Comparison of ENCODE assay signal across 16 cellular contexts in the genomic region with DNA sequence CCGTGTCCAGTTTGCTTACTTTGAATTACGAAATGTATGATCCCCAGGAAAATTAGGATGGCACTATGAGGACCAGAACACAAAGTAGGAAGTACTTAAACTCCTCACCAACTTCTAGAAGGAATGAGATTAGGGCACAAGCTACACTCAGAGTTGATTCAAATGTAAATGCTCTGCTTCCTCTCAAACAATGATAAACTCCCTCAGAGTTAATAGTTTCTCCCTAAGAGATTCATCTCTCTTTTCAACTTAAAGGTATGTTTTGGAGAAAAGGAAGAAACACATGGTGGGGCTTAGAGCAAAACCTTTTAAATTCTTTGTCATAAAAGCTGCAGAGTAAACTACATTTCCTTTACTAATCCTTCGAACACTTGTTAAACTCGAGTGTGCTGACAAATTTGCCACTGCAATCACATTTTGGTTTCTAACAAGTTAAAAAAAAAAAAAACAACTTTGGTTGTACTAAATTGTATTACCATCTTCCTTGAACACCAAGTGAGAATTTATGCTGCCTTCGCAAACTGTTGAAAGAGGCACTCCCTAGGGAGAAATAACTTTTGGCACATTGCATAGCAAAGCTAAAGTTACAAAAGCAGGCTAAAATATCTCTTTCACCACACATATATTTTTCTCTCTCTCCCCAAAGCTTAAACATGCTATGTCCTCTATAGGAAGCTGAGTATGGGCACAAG.
DNase-seq lines count a peak whose midpoint lies in the region; ATAC-seq and TF ChIP-seq lines count a peak whose summit lies in the region.
"Had no signal": no experiment of that assay in that cellular context is flagged by ENCODE, and none has a peak within 500 bp of the region (broad histone marks: within the 10 kb centered on the region; RNA-seq: fewer than 3 reads in every experiment).

No MANE protein-coding gene starts in this region.

- TF ChIP-seq POLR2A in transverse colon (IDR thresholded peaks at IDR 0.05), result no peak

- intact Hi-C loops in transverse colon (cut with DNase I; ENCODE audit: low total_unique reads), result no loop called here

- no peak overlapping the region for H2AFZ ChIP-seq in hepatocyte

- H3K9me3 Mint-ChIP-seq in neural crest cell, result no peaks in the 10 kb centered on the region
- H3K9me3 Mint-ChIP-seq in activated naive CD4-positive, alpha-beta T cell treated with anti-CD3 and anti-CD28 coated beads, Interleukin-2, amount 10 ng/mL, durations not matched to agents 7 days and 5 days, result no peaks in the 10 kb centered on the region
- H3K9me3 Mint-ChIP-seq: activated CD4-positive, alpha-beta memory T cell treated with anti-CD3 and anti-CD28 coated beads, Interleukin-2, amount 10 ng/mL, durations not matched to agents 7 days and 5 days; activated T-helper 1 cell treated with anti-CD3 and anti-CD28 coated beads, Interleukin-12 subunit alpha, Interleukin-12 subunit beta, Interleukin-2, Interleukin-4 antibody, amounts not matched to agents 30 ng/mL and 10 ng/mL and 1 ng/mL, durations not matched to agents 14 hours and 24 hours and 36 hours had no signal

- 36% methylated on average over 5 of the region's 5 CpGs for WGBS in hepatocyte (ENCODE audit: low lambda C conversion rate, missing lambda C conversion rate)
- 79 to 89% methylated on average over 5 of the region's 5 CpGs for WGBS in transverse colon (ENCODE audit: low coverage in 1 of 2), 2 donors

- ATAC-seq in GM18498 (IDR thresholded peaks at IDR 0.05; ENCODE audit: unreplicated experiment), result no peak

- H3K27ac ChIP-seq in SJCRH30 (no peak overlapping the region), hepatocyte (no peak overlapping the region), transverse colon (no peak overlapping the region)
- H3K27ac ChIP-seq: tibial artery had no signal

- no peak for TF ChIP-seq EP300 in transverse colon (IDR thresholded peaks at IDR 0.05; ENCODE audit: low read depth)

- no peaks in the 10 kb centered on the region for H3K36me3 ChIP-seq in SJCRH30
- H3K36me3 ChIP-seq in hepatocyte (replicated peaks; ENCODE audit: insufficient read depth, low read depth), result no peaks in the 10 kb centered on the region
- no peaks in the 10 kb centered on the region for H3K36me3 ChIP-seq in transverse colon
- H3K36me3 ChIP-seq: tibial artery had no signal

- in situ Hi-C loops in transverse colon (cut with MboI; ENCODE audit: low pct_ligation_motif_present in 1 of 4, low pct_unique_long_range_greater_than_20kb in 1 of 4, low sequenced_read_pairs in 3 of 4), result no loop called here

- H3K4me1 Mint-ChIP-seq in neural crest cell, result peaks cover 48% of the 10 kb centered on the region
- peaks cover 29% of the 10 kb centered on the region for H3K4me1 Mint-ChIP-seq in activated naive CD4-positive, alpha-beta T cell treated with anti-CD3 and anti-CD28 coated beads, Interleukin-2, amount 10 ng/mL, durations not matched to agents 7 days and 5 days

- CTCF ChIA-PET in activated naive CD4-positive, alpha-beta T cell treated with anti-CD3 and anti-CD28 coated beads, Interleukin-2, amount 10 ng/mL, durations not matched to agents 7 days and 5 days (lab: Charles Lee), result interaction anchor here (0.6 kb wide), 1 partner anchor 292 kb away, joined by 3 read pairs; no protein-coding TSS in a partner anchor

- H3K4me3 ChIP-seq in SJCRH30 (no peak overlapping the region), hepatocyte (no peak overlapping the region), transverse colon (no peak overlapping the region)
- H3K4me3 ChIP-seq: tibial artery had no signal

- H3K36me3 Mint-ChIP-seq in neural crest cell (ENCODE audit: low read depth), result peaks cover 3% of the 10 kb centered on the region
- H3K36me3 Mint-ChIP-seq in activated naive CD4-positive, alpha-beta T cell treated with anti-CD3 and anti-CD28 coated beads, Interleukin-2, amount 10 ng/mL, durations not matched to agents 7 days and 5 days, result peaks cover 8% of the 10 kb centered on the region

- H3K27me3 ChIP-seq in SJCRH30 (no peaks in the 10 kb centered on the region), hepatocyte (no peaks in the 10 kb centered on the region), transverse colon (no peaks in the 10 kb centered on the region)
- H3K27me3 ChIP-seq: tibial artery had no signal

- peaks cover 43% of the 10 kb centered on the region for H3K4me1 ChIP-seq in SJCRH30
- peaks cover 4% of the 10 kb centered on the region for H3K4me1 ChIP-seq in hepatocyte (ENCODE audit: insufficient read depth)
- H3K4me1 ChIP-seq in transverse colon, result peaks cover 0 to 12% (median 0%) of the 10 kb centered on the region in 4 donors

- H3K4me3 Mint-ChIP-seq in neural crest cell, result peak overlapping the region; percentile 20
- H3K4me3 Mint-ChIP-seq in activated naive CD4-positive, alpha-beta T cell treated with anti-CD3 and anti-CD28 coated beads, Interleukin-2, amount 10 ng/mL, durations not matched to agents 7 days and 5 days, result no peak overlapping the region
- H3K4me3 Mint-ChIP-seq: activated CD4-positive, alpha-beta memory T cell treated with anti-CD3 and anti-CD28 coated beads, Interleukin-2, amount 10 ng/mL, durations not matched to agents 7 days and 5 days; activated T-helper 1 cell treated with anti-CD3 and anti-CD28 coated beads, Interleukin-12 subunit alpha, Interleukin-12 subunit beta, Interleukin-2, Interleukin-4 antibody, amounts not matched to agents 30 ng/mL and 10 ng/mL and 1 ng/mL, durations not matched to agents 14 hours and 24 hours and 36 hours had no signal

- H3K9me2 ChIP-seq in hepatocyte (replicated peaks; ENCODE audit: insufficient read depth), result no peaks in the 10 kb centered on the region

- H3K27me3 Mint-ChIP-seq in neural crest cell (ENCODE audit: low read depth), result peaks cover 97% of the 10 kb centered on the region
- H3K27me3 Mint-ChIP-seq in activated naive CD4-positive, alpha-beta T cell treated with anti-CD3 and anti-CD28 coated beads, Interleukin-2, amount 10 ng/mL, durations not matched to agents 7 days and 5 days, result no peaks in the 10 kb centered on the region
- H3K27me3 Mint-ChIP-seq: activated CD4-positive, alpha-beta memory T cell treated with anti-CD3 and anti-CD28 coated beads, Interleukin-2, amount 10 ng/mL, durations not matched to agents 7 days and 5 days had no signal

- DNase-seq in GM04503 (ENCODE audit: low read depth) (peak; percentile 26), SJCRH30 (peak; percentile 18 to 62), fibroblast of the conjunctiva (ENCODE audit: low read depth) (peak; percentile 53), neural crest cell (ENCODE audit: low read depth, low spot score) (no peak), hepatocyte (ENCODE audit: low spot score) (no peak), transverse colon (no peak)
- DNase-seq in activated naive CD4-positive, alpha-beta T cell treated with anti-CD3 and anti-CD28 coated beads, Interleukin-2, amount 10 ng/mL, durations not matched to agents 7 days and 5 days, result no peak
- DNase-seq: activated CD4-positive, alpha-beta memory T cell treated with anti-CD3 and anti-CD28 coated beads, Interleukin-2, amount 10 ng/mL, durations not matched to agents 7 days and 5 days; aorta; EL; foreskin melanocyte; NCI-H1048; stimulated activated CD8-positive, alpha-beta memory T cell treated with anti-CD3 and anti-CD28 coated beads, Interleukin-4, amount 100 ng/mL, for 48 hours; tibial artery had no signal

- H3K27ac Mint-ChIP-seq in neural crest cell (ENCODE audit: unreplicated experiment), result no peak overlapping the region
- H3K27ac Mint-ChIP-seq in activated naive CD4-positive, alpha-beta T cell treated with anti-CD3 and anti-CD28 coated beads, Interleukin-2, amount 10 ng/mL, durations not matched to agents 7 days and 5 days, result no peak overlapping the region
- H3K27ac Mint-ChIP-seq: activated CD4-positive, alpha-beta memory T cell treated with anti-CD3 and anti-CD28 coated beads, Interleukin-2, amount 10 ng/mL, durations not matched to agents 7 days and 5 days; activated T-helper 1 cell treated with anti-CD3 and anti-CD28 coated beads, Interleukin-12 subunit alpha, Interleukin-12 subunit beta, Interleukin-2, Interleukin-4 antibody, amounts not matched to agents 30 ng/mL and 10 ng/mL and 1 ng/mL, durations not matched to agents 14 hours and 24 hours and 36 hours had no signal

- H3K4me2 ChIP-seq in hepatocyte, result no peak overlapping the region

- no peaks in the 10 kb centered on the region for H4K20me1 ChIP-seq in hepatocyte (ENCODE audit: insufficient read depth, poor library complexity, severe bottlenecking)

- TF ChIP-seq CTCF in neural crest cell (conservative IDR thresholded peaks at IDR 0.05) (no peak), hepatocyte (IDR thresholded peaks at IDR 0.05; ENCODE audit: poor library complexity) (no peak), transverse colon (IDR thresholded peaks at IDR 0.05) (no peak)

- H3K9me3 ChIP-seq in SJCRH30 (replicated peaks), result no peaks in the 10 kb centered on the region
- H3K9me3 ChIP-seq in hepatocyte (ENCODE audit: low read depth), result no peaks in the 10 kb centered on the region
- no peaks in the 10 kb centered on the region for H3K9me3 ChIP-seq in transverse colon
- H3K9me3 ChIP-seq: tibial artery had no signal

- no peaks in the 10 kb centered on the region for H3K79me2 ChIP-seq in hepatocyte

Comparison
In these comparisons a context has a peak if more than half of its experiments do, and no peak if none do; other contexts are left out.
1. DNase-seq: peak in GM04503 (single experiment), SJCRH30 (2 of 2) and fibroblast of the conjunctiva (single experiment); none in neural crest cell (single experiment), hepatocyte (single experiment), transverse colon (single experiment) and activated naive CD4-positive, alpha-beta T cell treated with anti-CD3 and anti-CD28 coated beads, Interleukin-2, amount 10 ng/mL, durations not matched to agents 7 days and 5 days (single experiment).